In genomic region chr3:102443021-102443420, GRCh38 we compare ENCODE assay signal across 24 cellular contexts. TPM values are rescaled to one million over a fixed set of nuclear protein-coding genes. Genes with fewer than 3 reads are reported as not detected.
"Had no signal": no experiment of that assay in that cellular context is flagged by ENCODE, and none has a peak within 500 bp of the region (broad histone marks: within the 10 kb centered on the region; RNA-seq: fewer than 3 reads in every experiment).

No MANE protein-coding gene starts in this region.

- H3K27ac ChIP-seq: adrenal gland, breast epithelium, SJSA1 had no signal

- H3K27ac Mint-ChIP-seq: activated CD8-positive, alpha-beta T cell treated with anti-CD3 and anti-CD28 coated beads, Interleukin-2, amount 10 ng/mL, durations not matched to agents 7 days and 5 days; activated naive CD8-positive, alpha-beta T cell treated with anti-CD3 and anti-CD28 coated beads, Interleukin-2, amount 10 ng/mL, durations not matched to agents 7 days and 5 days had no signal

- H3K9me3 ChIP-seq: adrenal gland, breast epithelium, SJSA1 had no signal

- DNase-seq: activated CD4-positive, alpha-beta T cell treated with anti-CD3 and anti-CD28 coated beads for 4 hours; activated CD4-positive, alpha-beta T cell treated with anti-CD3 and anti-CD28 coated beads, Interleukin-2, amount 50 U/mL, for 4 hours; activated CD8-positive, alpha-beta memory T cell treated with anti-CD3 and anti-CD28 coated beads, Interleukin-2, amount 50 U/mL, for 48 hours; activated CD8-positive, alpha-beta T cell treated with anti-CD3 and anti-CD28 coated beads, Interleukin-2, amount 10 ng/mL, durations not matched to agents 7 days and 5 days; activated naive CD4-positive, alpha-beta T cell treated with anti-CD3 and anti-CD28 coated beads, Interleukin-2, amount 50 U/mL, for 16 hours; activated naive CD8-positive, alpha-beta T cell treated with anti-CD3 and anti-CD28 coated beads, Interleukin-2, amount 10 ng/mL, durations not matched to agents 7 days and 5 days; activated T-cell treated with anti-CD3 and anti-CD28 coated beads, Interleukin-2, amount 50 U/mL, for 1 hour; adrenal gland; aorta; Karpas-422; MM.1S; NCI-H1105; NCI-H1436 treated with DMSO at 0.1 percent for 48 hours; NCI-H187; NCI-H2081; NCI-H510A treated with DMSO at 0.1 percent for 48 hours; SHP77; SW 1271 had no signal

- H3K27me3 ChIP-seq: adrenal gland, breast epithelium, SJSA1 had no signal

- H3K36me3 ChIP-seq: adrenal gland, breast epithelium, SJSA1 had no signal

- H3K4me3 ChIP-seq: adrenal gland, breast epithelium, K562, SJSA1 had no signal

- H3K4me1 ChIP-seq: adrenal gland, breast epithelium, SJSA1 had no signal

- H3K36me3 Mint-ChIP-seq: activated naive CD8-positive, alpha-beta T cell treated with anti-CD3 and anti-CD28 coated beads, Interleukin-2, amount 10 ng/mL, durations not matched to agents 7 days and 5 days had no signal

- H3K4me3 Mint-ChIP-seq: activated CD8-positive, alpha-beta T cell treated with anti-CD3 and anti-CD28 coated beads, Interleukin-2, amount 10 ng/mL, durations not matched to agents 7 days and 5 days; activated naive CD8-positive, alpha-beta T cell treated with anti-CD3 and anti-CD28 coated beads, Interleukin-2, amount 10 ng/mL, durations not matched to agents 7 days and 5 days had no signal

- ATAC-seq: activated CD4-positive, CD25-positive, alpha-beta regulatory T cell treated with anti-CD3 and anti-CD28 coated beads, Interleukin-2, amount 50 U/mL, for 24 hours; activated CD8-positive, alpha-beta T cell treated with anti-CD3 and anti-CD28 coated beads, Interleukin-2, amount 10 ng/mL, durations not matched to agents 7 days and 5 days; K562; SK-N-SH treated with all-trans-retinoic acid at 6 μM for 48 hours had no signal

- H3K9me3 Mint-ChIP-seq: activated naive CD8-positive, alpha-beta T cell treated with anti-CD3 and anti-CD28 coated beads, Interleukin-2, amount 10 ng/mL, durations not matched to agents 7 days and 5 days had no signal

- H3K4me1 Mint-ChIP-seq: activated naive CD8-positive, alpha-beta T cell treated with anti-CD3 and anti-CD28 coated beads, Interleukin-2, amount 10 ng/mL, durations not matched to agents 7 days and 5 days had no signal

RNA-seq across cellular contexts. Expression of gene ZPLD1, which starts 8.2 kb away (rescaled TPM):
- total RNA-seq: activated CD8-positive, alpha-beta T cell treated with anti-CD3 and anti-CD28 coated beads, Interleukin-2, amount 10 ng/mL, durations not matched to agents 7 days and 5 days; activated naive CD8-positive, alpha-beta T cell treated with anti-CD3 and anti-CD28 coated beads, Interleukin-2, amount 10 ng/mL, durations not matched to agents 7 days and 5 days; K562; SJSA1; T-helper 1 cell treated with Interleukin-12 subunit alpha and Interleukin-12 subunit beta and Interleukin-4 antibody, amounts not matched to agents 30 ng/mL and 1 ng/mL, for 36 hours had no signal
- polyA plus RNA-seq: adrenal gland, aorta had no signal
